ENCODE assay signal across 9 cellular contexts in the genomic region with DNA sequence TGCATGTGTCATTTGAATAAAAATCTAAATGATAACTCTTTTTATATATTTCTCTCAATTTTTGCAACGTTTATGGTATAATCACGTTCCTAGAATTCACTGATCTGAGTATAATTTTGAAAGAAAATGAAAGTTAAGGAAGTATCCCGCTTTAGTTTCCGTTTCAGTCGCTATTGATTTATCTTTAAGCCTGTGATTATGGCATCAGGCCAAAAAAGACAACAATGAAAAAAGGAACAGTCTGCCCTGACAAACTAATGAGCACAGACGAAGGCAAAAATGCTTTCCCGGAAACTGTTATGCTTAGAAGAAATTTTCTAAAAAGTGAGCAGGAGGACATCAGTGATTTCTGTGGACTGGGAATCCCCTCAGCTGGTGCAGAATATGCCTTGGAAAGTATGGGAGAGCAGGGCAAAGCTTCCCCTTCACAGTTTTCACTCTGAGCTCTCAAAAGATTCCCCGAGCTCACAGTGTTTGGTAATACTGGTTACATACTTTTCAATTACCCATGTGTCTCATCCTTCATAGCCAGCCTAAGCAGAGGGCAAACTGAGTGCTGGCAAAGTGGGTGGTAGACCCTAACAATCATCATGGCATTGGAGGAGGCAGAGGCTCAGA. TPM values are rescaled to one million over a fixed set of nuclear protein-coding genes. Genes with fewer than 3 reads are reported as not detected.
DNase-seq lines count a peak whose midpoint lies in the region; ATAC-seq and TF ChIP-seq lines count a peak whose summit lies in the region.
"Had no signal": no experiment of that assay in that cellular context is flagged by ENCODE, and none has a peak within 500 bp of the region (broad histone marks: within the 10 kb centered on the region; RNA-seq: fewer than 3 reads in every experiment).

No MANE protein-coding gene starts in this region.

- no peaks in the 10 kb centered on the region; the same call in 1 of the 2 replicates for H3K27me3 ChIP-seq in SK-N-SH (ENCODE audit: insufficient read depth)
- H3K27me3 ChIP-seq in smooth muscle cell (ENCODE audit: low read depth): no peaks in the 10 kb centered on the region

- H3K9me2 ChIP-seq in SK-N-SH: no peaks in the 10 kb centered on the region

- no peak overlapping the region for H3K27ac ChIP-seq in SK-N-SH (ENCODE audit: low read depth in 2 of 2, low read length in 1 of 2)
- no peak overlapping the region for H3K27ac ChIP-seq in smooth muscle cell (ENCODE audit: low read depth)

- H2AFZ ChIP-seq in SK-N-SH (ENCODE audit: low read depth) (peak overlapping the region; percentile 42; the same call in 1 of the 2 replicates), smooth muscle cell (ENCODE audit: low read depth) (peak overlapping the region; percentile 12)

- H3K4me1 ChIP-seq in SK-N-SH (ENCODE audit: control insufficient read depth in 1 of 2, insufficient read depth in 2 of 2, low read depth in 1 of 2, low read length in 1 of 2) (no peaks in the 10 kb centered on the region; a peak in 1 of 4 replicates), smooth muscle cell (ENCODE audit: low read depth) (no peaks in the 10 kb centered on the region)

- H3K4me2 ChIP-seq in SK-N-SH (peak overlapping the region; percentile 66; the same call in 1 of the 2 replicates), smooth muscle cell (no peak overlapping the region)

- DNase-seq in activated CD4-positive, alpha-beta T cell treated with anti-CD3 and anti-CD28 coated beads for 4 hours: peak; percentile 2 to 8
- no peak for DNase-seq in activated CD4-positive, alpha-beta T cell treated with anti-CD3 and anti-CD28 coated beads, Interleukin-2, amount 50 U/mL, for 1 hour
- no peak for DNase-seq in SK-N-SH
- peak; percentile 38 for DNase-seq in fibroblast of pulmonary artery (ENCODE audit: low read depth)
- no peak for DNase-seq in smooth muscle cell (lab: John Stamatoyannopoulos, UW; ENCODE audit: unreplicated experiment)
- no peak for DNase-seq in hippocampal formation (lab: John Stamatoyannopoulos, UW)
- no peak for DNase-seq in cerebellar nuclear complex (lab: John Stamatoyannopoulos, UW)

- POLR2A ChIA-PET in SK-N-SH (lab: Yijun Ruan, JAX): no interaction called here

- 28% methylated on average over 8 of the region's 8 CpGs for WGBS in SK-N-SH (ENCODE audit: low lambda C conversion rate)
- WGBS in smooth muscle cell (ENCODE audit: low lambda C conversion rate): 84% methylated on average over 8 of the region's 8 CpGs

- CTCF ChIA-PET in SK-N-SH (lab: Yijun Ruan, JAX): no interaction called here

- peak overlapping the region in 1 of 2 experiments; percentile 21; a peak in 2 of 4 replicates for H3K4me3 ChIP-seq in SK-N-SH (ENCODE audit: low read depth in 2 of 2, low read length in 1 of 2)
- H3K4me3 ChIP-seq in fibroblast of pulmonary artery (replicated peaks; ENCODE audit: low read depth, low read length): peak overlapping the region; percentile 30
- no peak overlapping the region for H3K4me3 ChIP-seq in smooth muscle cell

- H3K9me3 ChIP-seq in SK-N-SH (no peaks in the 10 kb centered on the region), smooth muscle cell (replicated peaks; ENCODE audit: low read depth) (no peaks in the 10 kb centered on the region)

- H3F3A ChIP-seq in SK-N-SH (replicated peaks; ENCODE audit: insufficient read depth) (no peaks in the 10 kb centered on the region), smooth muscle cell (ENCODE audit: low read depth) (no peaks in the 10 kb centered on the region)

- TF ChIP-seq CTCF in SK-N-SH (IDR thresholded peaks at IDR 0.05): no peak
- TF ChIP-seq CTCF in fibroblast of pulmonary artery (IDR thresholded peaks at IDR 0.05; ENCODE audit: low read length, missing control alignments): no peak
- no peak for TF ChIP-seq CTCF in smooth muscle cell (IDR thresholded peaks at IDR 0.05; ENCODE audit: borderline replicate concordance, insufficient read depth, poor library complexity, severe bottlenecking)

- H4K20me1 ChIP-seq in SK-N-SH (ENCODE audit: insufficient read depth) (no peaks in the 10 kb centered on the region), smooth muscle cell (ENCODE audit: low read depth) (no peaks in the 10 kb centered on the region)

- H3K9ac ChIP-seq in SK-N-SH (no peak overlapping the region), smooth muscle cell (ENCODE audit: low read depth) (no peak overlapping the region)

- ATAC-seq in GM18907 (IDR thresholded peaks at IDR 0.05; ENCODE audit: unreplicated experiment): no peak

- H3K36me3 ChIP-seq in SK-N-SH (replicated peaks in 1 of 2; ENCODE audit: control insufficient read depth in 1 of 2, insufficient read depth in 2 of 2, low read length in 1 of 2): no peaks in the 10 kb centered on the region
- no peaks in the 10 kb centered on the region for H3K36me3 ChIP-seq in smooth muscle cell (ENCODE audit: low read depth)

- no peaks in the 10 kb centered on the region for H3K79me2 ChIP-seq in SK-N-SH (ENCODE audit: insufficient read depth)
- no peaks in the 10 kb centered on the region for H3K79me2 ChIP-seq in smooth muscle cell (ENCODE audit: low read depth)

- TF ChIP-seq RAD21 in SK-N-SH (IDR thresholded peaks at IDR 0.05; ENCODE audit: low read length): no peak

- no peak for TF ChIP-seq EP300 in SK-N-SH (IDR thresholded peaks at IDR 0.05; ENCODE audit: borderline replicate concordance in 1 of 2, low read depth in 1 of 2, low read length in 1 of 2)

TF ChIP-seq in SK-N-SH, 30 proteins besides CTCF, POLR2A, EP300 and RAD21 (continues in another document):
- TF ChIP-seq GATA2 (CRISPR knock-in tag; IDR thresholded peaks at IDR 0.05): no peak
- no peak for TF ChIP-seq JUND (IDR thresholded peaks at IDR 0.05)
- TF ChIP-seq, protein P1, sequence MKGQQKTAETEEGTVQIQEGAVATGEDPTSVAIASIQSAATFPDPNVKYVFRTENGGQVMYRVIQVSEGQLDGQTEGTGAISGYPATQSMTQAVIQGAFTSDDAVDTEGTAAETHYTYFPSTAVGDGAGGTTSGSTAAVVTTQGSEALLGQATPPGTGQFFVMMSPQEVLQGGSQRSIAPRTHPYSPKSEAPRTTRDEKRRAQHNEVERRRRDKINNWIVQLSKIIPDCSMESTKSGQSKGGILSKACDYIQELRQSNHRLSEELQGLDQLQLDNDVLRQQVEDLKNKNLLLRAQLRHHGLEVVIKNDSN (IDR thresholded peaks at IDR 0.05; ENCODE audit: borderline replicate concordance, low read depth): no peak
- no peak for TF ChIP-seq SIN3A (IDR thresholded peaks at IDR 0.05; ENCODE audit: borderline replicate concordance, low read depth, low read length)
- TF ChIP-seq, protein P2, sequence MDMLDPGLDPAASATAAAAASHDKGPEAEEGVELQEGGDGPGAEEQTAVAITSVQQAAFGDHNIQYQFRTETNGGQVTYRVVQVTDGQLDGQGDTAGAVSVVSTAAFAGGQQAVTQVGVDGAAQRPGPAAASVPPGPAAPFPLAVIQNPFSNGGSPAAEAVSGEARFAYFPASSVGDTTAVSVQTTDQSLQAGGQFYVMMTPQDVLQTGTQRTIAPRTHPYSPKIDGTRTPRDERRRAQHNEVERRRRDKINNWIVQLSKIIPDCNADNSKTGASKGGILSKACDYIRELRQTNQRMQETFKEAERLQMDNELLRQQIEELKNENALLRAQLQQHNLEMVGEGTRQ (IDR thresholded peaks at IDR 0.05; ENCODE audit: borderline replicate concordance, low read depth, low read length): no peak
- TF ChIP-seq RFX5 (IDR thresholded peaks at IDR 0.05; ENCODE audit: low read length): no peak
- TF ChIP-seq, protein P3, sequence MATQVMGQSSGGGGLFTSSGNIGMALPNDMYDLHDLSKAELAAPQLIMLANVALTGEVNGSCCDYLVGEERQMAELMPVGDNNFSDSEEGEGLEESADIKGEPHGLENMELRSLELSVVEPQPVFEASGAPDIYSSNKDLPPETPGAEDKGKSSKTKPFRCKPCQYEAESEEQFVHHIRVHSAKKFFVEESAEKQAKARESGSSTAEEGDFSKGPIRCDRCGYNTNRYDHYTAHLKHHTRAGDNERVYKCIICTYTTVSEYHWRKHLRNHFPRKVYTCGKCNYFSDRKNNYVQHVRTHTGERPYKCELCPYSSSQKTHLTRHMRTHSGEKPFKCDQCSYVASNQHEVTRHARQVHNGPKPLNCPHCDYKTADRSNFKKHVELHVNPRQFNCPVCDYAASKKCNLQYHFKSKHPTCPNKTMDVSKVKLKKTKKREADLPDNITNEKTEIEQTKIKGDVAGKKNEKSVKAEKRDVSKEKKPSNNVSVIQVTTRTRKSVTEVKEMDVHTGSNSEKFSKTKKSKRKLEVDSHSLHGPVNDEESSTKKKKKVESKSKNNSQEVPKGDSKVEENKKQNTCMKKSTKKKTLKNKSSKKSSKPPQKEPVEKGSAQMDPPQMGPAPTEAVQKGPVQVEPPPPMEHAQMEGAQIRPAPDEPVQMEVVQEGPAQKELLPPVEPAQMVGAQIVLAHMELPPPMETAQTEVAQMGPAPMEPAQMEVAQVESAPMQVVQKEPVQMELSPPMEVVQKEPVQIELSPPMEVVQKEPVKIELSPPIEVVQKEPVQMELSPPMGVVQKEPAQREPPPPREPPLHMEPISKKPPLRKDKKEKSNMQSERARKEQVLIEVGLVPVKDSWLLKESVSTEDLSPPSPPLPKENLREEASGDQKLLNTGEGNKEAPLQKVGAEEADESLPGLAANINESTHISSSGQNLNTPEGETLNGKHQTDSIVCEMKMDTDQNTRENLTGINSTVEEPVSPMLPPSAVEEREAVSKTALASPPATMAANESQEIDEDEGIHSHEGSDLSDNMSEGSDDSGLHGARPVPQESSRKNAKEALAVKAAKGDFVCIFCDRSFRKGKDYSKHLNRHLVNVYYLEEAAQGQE (IDR thresholded peaks at IDR 0.05; ENCODE audit: low read depth, low read length): no peak

RNA-seq across cellular contexts. Expression of a gene that starts 5.1 kb away (rescaled TPM):
- polyA plus RNA-seq in SK-N-SH (2012; rRNA removed): not detected in 2 replicates
- 0.05 and 0.09 TPM in 2 replicates for polyA plus RNA-seq in SK-N-SH (2012; cell fraction: cytosol; rRNA removed)
- polyA plus RNA-seq in SK-N-SH (2012; cell fraction: nucleus; rRNA removed): not detected in 2 replicates
- 18.9 and 19.7 TPM in 2 replicates for total RNA-seq in smooth muscle cell
- 18.9 and 21.2 TPM in 2 replicates for polyA plus RNA-seq in smooth muscle cell
- polyA plus RNA-seq: BJ had no signal

RNA-seq across cellular contexts. Expression of a gene that starts 7.5 kb away (rescaled TPM):
- polyA plus RNA-seq in SK-N-SH (2012; rRNA removed) (not detected in 2 replicates), smooth muscle cell (not detected in 2 replicates)
- not detected in 2 replicates for polyA plus RNA-seq in SK-N-SH (2012; cell fraction: cytosol; rRNA removed)
- not detected in 2 replicates for polyA plus RNA-seq in SK-N-SH (2012; cell fraction: nucleus; rRNA removed)
- total RNA-seq in smooth muscle cell: not detected in 2 replicates
- polyA plus RNA-seq: BJ had no signal

RNA-seq across cellular contexts. Expression of a gene that starts 21.0 kb away (rescaled TPM):
- not detected in 2 replicates for polyA plus RNA-seq in SK-N-SH (2012; rRNA removed)
- polyA plus RNA-seq in SK-N-SH (2012; cell fraction: cytosol; rRNA removed): not detected in 2 replicates
- not detected in 2 replicates for polyA plus RNA-seq in SK-N-SH (2012; cell fraction: nucleus; rRNA removed)
- total RNA-seq in smooth muscle cell: 0.27 and 0.45 TPM in 2 replicates
- 0.16 TPM in 1 of 2 replicates, not detected in the other for polyA plus RNA-seq in smooth muscle cell
- polyA plus RNA-seq: BJ had no signal

RNA-seq across cellular contexts. Expression of a gene that starts 37.6 kb away (rescaled TPM):
- polyA plus RNA-seq in SK-N-SH (2012; rRNA removed) (12.6 and 16.3 TPM in 2 replicates), smooth muscle cell (30.3 and 44.0 TPM in 2 replicates)
- 18.9 and 24.4 TPM in 2 replicates for polyA plus RNA-seq in SK-N-SH (2012; cell fraction: cytosol; rRNA removed)
- polyA plus RNA-seq in SK-N-SH (2012; cell fraction: nucleus; rRNA removed): 8.3 and 15.0 TPM in 2 replicates
- 33.3 and 38.8 TPM in 2 replicates for total RNA-seq in smooth muscle cell

RNA-seq across cellular contexts. Expression of a gene that starts 46.2 kb away (rescaled TPM):
- polyA plus RNA-seq in SK-N-SH (2012; rRNA removed) (not detected in 2 replicates), smooth muscle cell (0.93 and 1.1 TPM in 2 replicates)
- polyA plus RNA-seq in SK-N-SH (2012; cell fraction: cytosol; rRNA removed): not detected in 2 replicates
- polyA plus RNA-seq in SK-N-SH (2012; cell fraction: nucleus; rRNA removed): not detected in 2 replicates
- not detected in 2 replicates for total RNA-seq in smooth muscle cell
- polyA plus RNA-seq: BJ had no signal

Comparison
In these comparisons a context has a peak if more than half of its experiments do, and no peak if none do; other contexts are left out.
1. DNase-seq: peak in activated CD4-positive, alpha-beta T cell treated with anti-CD3 and anti-CD28 coated beads for 4 hours (2 of 2) and fibroblast of pulmonary artery (single experiment); none in activated CD4-positive, alpha-beta T cell treated with anti-CD3 and anti-CD28 coated beads, Interleukin-2, amount 50 U/mL, for 1 hour (single experiment), SK-N-SH (single experiment), smooth muscle cell (single experiment), hippocampal formation (0 of 2) and cerebellar nuclear complex (0 of 2).
2. RNA of a gene that starts 5.1 kb away (polyA plus RNA-seq): 18.9 to 21.2 TPM in smooth muscle cell; 0.05 to 0.09 TPM in SK-N-SH; every median in the first group is over 10 times any median in the second.